Comparison of ENCODE assay signal across 1 cellular context in the genomic region with DNA sequence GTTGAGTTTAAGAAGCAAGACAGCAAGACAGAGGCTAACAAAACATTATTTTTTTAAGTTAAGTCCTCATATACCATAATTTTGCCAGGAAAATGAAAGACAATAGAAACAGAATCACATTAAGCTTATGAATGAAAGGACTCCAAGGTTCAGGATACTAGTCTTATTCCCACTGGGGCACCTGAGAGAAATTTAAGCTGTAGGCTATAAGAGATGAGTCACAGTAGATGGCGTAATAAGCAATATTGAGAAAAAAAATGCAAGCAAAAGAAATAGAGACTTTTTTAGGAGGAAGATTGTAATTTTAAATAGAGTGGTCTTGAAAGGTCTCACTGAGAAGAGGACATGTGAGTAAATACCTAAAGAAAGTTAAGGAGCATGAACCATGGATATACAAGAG.
TF ChIP-seq lines count a peak whose summit lies in the region.

No MANE protein-coding gene starts in this region.

TF ChIP-seq in K562, 482 proteins besides CTCF, POLR2A, EP300 and RAD21 (continued from another document):
- TF ChIP-seq, protein P1, sequence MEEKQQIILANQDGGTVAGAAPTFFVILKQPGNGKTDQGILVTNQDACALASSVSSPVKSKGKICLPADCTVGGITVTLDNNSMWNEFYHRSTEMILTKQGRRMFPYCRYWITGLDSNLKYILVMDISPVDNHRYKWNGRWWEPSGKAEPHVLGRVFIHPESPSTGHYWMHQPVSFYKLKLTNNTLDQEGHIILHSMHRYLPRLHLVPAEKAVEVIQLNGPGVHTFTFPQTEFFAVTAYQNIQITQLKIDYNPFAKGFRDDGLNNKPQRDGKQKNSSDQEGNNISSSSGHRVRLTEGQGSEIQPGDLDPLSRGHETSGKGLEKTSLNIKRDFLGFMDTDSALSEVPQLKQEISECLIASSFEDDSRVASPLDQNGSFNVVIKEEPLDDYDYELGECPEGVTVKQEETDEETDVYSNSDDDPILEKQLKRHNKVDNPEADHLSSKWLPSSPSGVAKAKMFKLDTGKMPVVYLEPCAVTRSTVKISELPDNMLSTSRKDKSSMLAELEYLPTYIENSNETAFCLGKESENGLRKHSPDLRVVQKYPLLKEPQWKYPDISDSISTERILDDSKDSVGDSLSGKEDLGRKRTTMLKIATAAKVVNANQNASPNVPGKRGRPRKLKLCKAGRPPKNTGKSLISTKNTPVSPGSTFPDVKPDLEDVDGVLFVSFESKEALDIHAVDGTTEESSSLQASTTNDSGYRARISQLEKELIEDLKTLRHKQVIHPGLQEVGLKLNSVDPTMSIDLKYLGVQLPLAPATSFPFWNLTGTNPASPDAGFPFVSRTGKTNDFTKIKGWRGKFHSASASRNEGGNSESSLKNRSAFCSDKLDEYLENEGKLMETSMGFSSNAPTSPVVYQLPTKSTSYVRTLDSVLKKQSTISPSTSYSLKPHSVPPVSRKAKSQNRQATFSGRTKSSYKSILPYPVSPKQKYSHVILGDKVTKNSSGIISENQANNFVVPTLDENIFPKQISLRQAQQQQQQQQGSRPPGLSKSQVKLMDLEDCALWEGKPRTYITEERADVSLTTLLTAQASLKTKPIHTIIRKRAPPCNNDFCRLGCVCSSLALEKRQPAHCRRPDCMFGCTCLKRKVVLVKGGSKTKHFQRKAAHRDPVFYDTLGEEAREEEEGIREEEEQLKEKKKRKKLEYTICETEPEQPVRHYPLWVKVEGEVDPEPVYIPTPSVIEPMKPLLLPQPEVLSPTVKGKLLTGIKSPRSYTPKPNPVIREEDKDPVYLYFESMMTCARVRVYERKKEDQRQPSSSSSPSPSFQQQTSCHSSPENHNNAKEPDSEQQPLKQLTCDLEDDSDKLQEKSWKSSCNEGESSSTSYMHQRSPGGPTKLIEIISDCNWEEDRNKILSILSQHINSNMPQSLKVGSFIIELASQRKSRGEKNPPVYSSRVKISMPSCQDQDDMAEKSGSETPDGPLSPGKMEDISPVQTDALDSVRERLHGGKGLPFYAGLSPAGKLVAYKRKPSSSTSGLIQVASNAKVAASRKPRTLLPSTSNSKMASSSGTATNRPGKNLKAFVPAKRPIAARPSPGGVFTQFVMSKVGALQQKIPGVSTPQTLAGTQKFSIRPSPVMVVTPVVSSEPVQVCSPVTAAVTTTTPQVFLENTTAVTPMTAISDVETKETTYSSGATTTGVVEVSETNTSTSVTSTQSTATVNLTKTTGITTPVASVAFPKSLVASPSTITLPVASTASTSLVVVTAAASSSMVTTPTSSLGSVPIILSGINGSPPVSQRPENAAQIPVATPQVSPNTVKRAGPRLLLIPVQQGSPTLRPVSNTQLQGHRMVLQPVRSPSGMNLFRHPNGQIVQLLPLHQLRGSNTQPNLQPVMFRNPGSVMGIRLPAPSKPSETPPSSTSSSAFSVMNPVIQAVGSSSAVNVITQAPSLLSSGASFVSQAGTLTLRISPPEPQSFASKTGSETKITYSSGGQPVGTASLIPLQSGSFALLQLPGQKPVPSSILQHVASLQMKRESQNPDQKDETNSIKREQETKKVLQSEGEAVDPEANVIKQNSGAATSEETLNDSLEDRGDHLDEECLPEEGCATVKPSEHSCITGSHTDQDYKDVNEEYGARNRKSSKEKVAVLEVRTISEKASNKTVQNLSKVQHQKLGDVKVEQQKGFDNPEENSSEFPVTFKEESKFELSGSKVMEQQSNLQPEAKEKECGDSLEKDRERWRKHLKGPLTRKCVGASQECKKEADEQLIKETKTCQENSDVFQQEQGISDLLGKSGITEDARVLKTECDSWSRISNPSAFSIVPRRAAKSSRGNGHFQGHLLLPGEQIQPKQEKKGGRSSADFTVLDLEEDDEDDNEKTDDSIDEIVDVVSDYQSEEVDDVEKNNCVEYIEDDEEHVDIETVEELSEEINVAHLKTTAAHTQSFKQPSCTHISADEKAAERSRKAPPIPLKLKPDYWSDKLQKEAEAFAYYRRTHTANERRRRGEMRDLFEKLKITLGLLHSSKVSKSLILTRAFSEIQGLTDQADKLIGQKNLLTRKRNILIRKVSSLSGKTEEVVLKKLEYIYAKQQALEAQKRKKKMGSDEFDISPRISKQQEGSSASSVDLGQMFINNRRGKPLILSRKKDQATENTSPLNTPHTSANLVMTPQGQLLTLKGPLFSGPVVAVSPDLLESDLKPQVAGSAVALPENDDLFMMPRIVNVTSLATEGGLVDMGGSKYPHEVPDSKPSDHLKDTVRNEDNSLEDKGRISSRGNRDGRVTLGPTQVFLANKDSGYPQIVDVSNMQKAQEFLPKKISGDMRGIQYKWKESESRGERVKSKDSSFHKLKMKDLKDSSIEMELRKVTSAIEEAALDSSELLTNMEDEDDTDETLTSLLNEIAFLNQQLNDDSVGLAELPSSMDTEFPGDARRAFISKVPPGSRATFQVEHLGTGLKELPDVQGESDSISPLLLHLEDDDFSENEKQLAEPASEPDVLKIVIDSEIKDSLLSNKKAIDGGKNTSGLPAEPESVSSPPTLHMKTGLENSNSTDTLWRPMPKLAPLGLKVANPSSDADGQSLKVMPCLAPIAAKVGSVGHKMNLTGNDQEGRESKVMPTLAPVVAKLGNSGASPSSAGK (IDR thresholded peaks at IDR 0.05): no peak
- TF ChIP-seq BRF1 (IDR thresholded peaks at IDR 0.05; ENCODE audit: borderline replicate concordance, extremely low read depth, insufficient read length) (no peak), CSDE1 (IDR thresholded peaks at IDR 0.05) (no peak), ARID1B (IDR thresholded peaks at IDR 0.05) (no peak), HIVEP1 (CRISPR knock-in tag; IDR thresholded peaks at IDR 0.05) (no peak), TGIF2 (CRISPR knock-in tag; IDR thresholded peaks at IDR 0.05) (no peak), SAFB2 (IDR thresholded peaks at IDR 0.05; ENCODE audit: borderline replicate concordance, low read depth, low read length, severe bottlenecking) (no peak), NFIX (CRISPR knock-in tag; IDR thresholded peaks at IDR 0.05; ENCODE audit: low read depth) (no peak), BRD4 (IDR thresholded peaks at IDR 0.05) (no peak), ZNF699 (CRISPR knock-in tag; IDR thresholded peaks at IDR 0.05; ENCODE audit: insufficient replicate concordance) (no peak), PTTG1 (tag; IDR thresholded peaks at IDR 0.05; ENCODE audit: low read depth) (no peak)
- TF ChIP-seq, protein P2, sequence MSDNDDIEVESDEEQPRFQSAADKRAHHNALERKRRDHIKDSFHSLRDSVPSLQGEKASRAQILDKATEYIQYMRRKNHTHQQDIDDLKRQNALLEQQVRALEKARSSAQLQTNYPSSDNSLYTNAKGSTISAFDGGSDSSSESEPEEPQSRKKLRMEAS (CRISPR knock-in tag; IDR thresholded peaks at IDR 0.05): no peak
- TF ChIP-seq, protein P3, sequence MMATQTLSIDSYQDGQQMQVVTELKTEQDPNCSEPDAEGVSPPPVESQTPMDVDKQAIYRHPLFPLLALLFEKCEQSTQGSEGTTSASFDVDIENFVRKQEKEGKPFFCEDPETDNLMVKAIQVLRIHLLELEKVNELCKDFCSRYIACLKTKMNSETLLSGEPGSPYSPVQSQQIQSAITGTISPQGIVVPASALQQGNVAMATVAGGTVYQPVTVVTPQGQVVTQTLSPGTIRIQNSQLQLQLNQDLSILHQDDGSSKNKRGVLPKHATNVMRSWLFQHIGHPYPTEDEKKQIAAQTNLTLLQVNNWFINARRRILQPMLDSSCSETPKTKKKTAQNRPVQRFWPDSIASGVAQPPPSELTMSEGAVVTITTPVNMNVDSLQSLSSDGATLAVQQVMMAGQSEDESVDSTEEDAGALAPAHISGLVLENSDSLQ (IDR thresholded peaks at IDR 0.05): no peak
- TF ChIP-seq, protein P4, sequence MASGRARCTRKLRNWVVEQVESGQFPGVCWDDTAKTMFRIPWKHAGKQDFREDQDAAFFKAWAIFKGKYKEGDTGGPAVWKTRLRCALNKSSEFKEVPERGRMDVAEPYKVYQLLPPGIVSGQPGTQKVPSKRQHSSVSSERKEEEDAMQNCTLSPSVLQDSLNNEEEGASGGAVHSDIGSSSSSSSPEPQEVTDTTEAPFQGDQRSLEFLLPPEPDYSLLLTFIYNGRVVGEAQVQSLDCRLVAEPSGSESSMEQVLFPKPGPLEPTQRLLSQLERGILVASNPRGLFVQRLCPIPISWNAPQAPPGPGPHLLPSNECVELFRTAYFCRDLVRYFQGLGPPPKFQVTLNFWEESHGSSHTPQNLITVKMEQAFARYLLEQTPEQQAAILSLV (tag; IDR thresholded peaks at IDR 0.05): no peak
